21 cellular contexts compared by ENCODE assay signal in genomic region chr3:64983583-64984359, GRCh38.
"Had no signal": no experiment of that assay in that cellular context is flagged by ENCODE, and none has a peak within 500 bp of the region (broad histone marks: within the 10 kb centered on the region; RNA-seq: fewer than 3 reads in every experiment).

No MANE protein-coding gene starts in this region.

- H3K27me3 Mint-ChIP-seq: activated CD4-positive, alpha-beta memory T cell treated with anti-CD3 and anti-CD28 coated beads for 36 hours; activated CD4-positive, alpha-beta T cell treated with anti-CD3 and anti-CD28 coated beads, Interleukin-2, amount 10 ng/mL, durations not matched to agents 24 days and 14 days; activated naive CD4-positive, alpha-beta T cell treated with anti-CD3 and anti-CD28 coated beads, Interleukin-2, amount 10 ng/mL, durations not matched to agents 7 days and 5 days; activated naive CD8-positive, alpha-beta T cell treated with anti-CD3 and anti-CD28 coated beads, Interleukin-2, amount 10 ng/mL, durations not matched to agents 7 days and 5 days; activated T-cell treated with anti-CD3 and anti-CD28 coated beads, Interleukin-2, amount 50 U/mL, for 24 hours; naive B cell; progenitor cell of endocrine pancreas had no signal

- H3K27ac ChIP-seq: foreskin keratinocyte, ovary had no signal

- H3K4me1 ChIP-seq: foreskin keratinocyte had no signal

- H3K36me3 Mint-ChIP-seq: activated CD4-positive, alpha-beta memory T cell treated with anti-CD3 and anti-CD28 coated beads for 36 hours; activated naive CD4-positive, alpha-beta T cell treated with anti-CD3 and anti-CD28 coated beads, Interleukin-2, amount 10 ng/mL, durations not matched to agents 7 days and 5 days; activated naive CD8-positive, alpha-beta T cell treated with anti-CD3 and anti-CD28 coated beads, Interleukin-2, amount 10 ng/mL, durations not matched to agents 7 days and 5 days; mesothelial cell of epicardium; naive B cell had no signal

- H3K9me3 ChIP-seq: ovary had no signal

- H3K36me3 ChIP-seq: ovary had no signal

- H3K4me3 Mint-ChIP-seq: activated CD4-positive, alpha-beta memory T cell treated with anti-CD3 and anti-CD28 coated beads for 36 hours; activated CD4-positive, alpha-beta T cell treated with anti-CD3 and anti-CD28 coated beads, Interleukin-2, amount 10 ng/mL, durations not matched to agents 24 days and 14 days; activated naive CD4-positive, alpha-beta T cell treated with anti-CD3 and anti-CD28 coated beads, Interleukin-2, amount 10 ng/mL, durations not matched to agents 7 days and 5 days; activated naive CD8-positive, alpha-beta T cell treated with anti-CD3 and anti-CD28 coated beads, Interleukin-2, amount 10 ng/mL, durations not matched to agents 7 days and 5 days; activated T-cell treated with anti-CD3 and anti-CD28 coated beads, Interleukin-2, amount 50 U/mL, for 24 hours; mesothelial cell of epicardium; naive B cell; nephron progenitor cell had no signal

- H3K4me3 ChIP-seq: ovary had no signal

- H3K27me3 ChIP-seq: foreskin keratinocyte, ovary had no signal

- H3K27ac Mint-ChIP-seq: activated CD4-positive, alpha-beta memory T cell treated with anti-CD3 and anti-CD28 coated beads for 36 hours; activated CD4-positive, alpha-beta T cell treated with anti-CD3 and anti-CD28 coated beads, Interleukin-2, amount 10 ng/mL, durations not matched to agents 24 days and 14 days; activated naive CD4-positive, alpha-beta T cell treated with anti-CD3 and anti-CD28 coated beads, Interleukin-2, amount 10 ng/mL, durations not matched to agents 7 days and 5 days; activated naive CD8-positive, alpha-beta T cell treated with anti-CD3 and anti-CD28 coated beads, Interleukin-2, amount 10 ng/mL, durations not matched to agents 7 days and 5 days; activated T-cell treated with anti-CD3 and anti-CD28 coated beads, Interleukin-2, amount 50 U/mL, for 24 hours; mesothelial cell of epicardium; naive B cell; progenitor cell of endocrine pancreas had no signal

- DNase-seq: activated CD4-positive, alpha-beta memory T cell treated with anti-CD3 and anti-CD28 coated beads for 36 hours; activated CD4-positive, alpha-beta T cell treated with anti-CD3 and anti-CD28 coated beads, Interleukin-2, amount 10 ng/mL, durations not matched to agents 24 days and 14 days; activated CD4-positive, CD25-positive, alpha-beta regulatory T cell treated with anti-CD3 and anti-CD28 coated beads, Interleukin-2, amount 50 U/mL, for 72 hours; activated CD8-positive, alpha-beta memory T cell treated with anti-CD3 and anti-CD28 coated beads, Interleukin-2, amount 50 U/mL, for 48 hours; activated gamma-delta T cell; activated naive CD4-positive, alpha-beta T cell treated with anti-CD3 and anti-CD28 coated beads, Interleukin-2, amount 10 ng/mL, durations not matched to agents 7 days and 5 days; activated naive CD8-positive, alpha-beta T cell treated with anti-CD3 and anti-CD28 coated beads, Interleukin-2, amount 10 ng/mL, durations not matched to agents 7 days and 5 days; activated T-cell treated with anti-CD3 and anti-CD28 coated beads, Interleukin-2, amount 50 U/mL, for 24 hours; amniotic stem cell; central memory CD4-positive, alpha-beta T cell; foreskin keratinocyte; islet precursor cell; naive B cell; nephron progenitor cell; ovary; stimulated activated CD4-positive, alpha-beta T cell treated with anti-CD3 and anti-CD28 coated beads, Interleukin-2, amount 100 ng/mL, for 48 hours; stimulated activated naive CD4-positive, alpha-beta T cell treated with Interleukin-2 at 50 U/mL for 16 hours; T-helper 2 cell; trophoblast cell had no signal

- H3K4me1 Mint-ChIP-seq: activated CD4-positive, alpha-beta T cell treated with anti-CD3 and anti-CD28 coated beads, Interleukin-2, amount 10 ng/mL, durations not matched to agents 24 days and 14 days; activated naive CD4-positive, alpha-beta T cell treated with anti-CD3 and anti-CD28 coated beads, Interleukin-2, amount 10 ng/mL, durations not matched to agents 7 days and 5 days; activated naive CD8-positive, alpha-beta T cell treated with anti-CD3 and anti-CD28 coated beads, Interleukin-2, amount 10 ng/mL, durations not matched to agents 7 days and 5 days; mesothelial cell of epicardium; naive B cell; nephron progenitor cell had no signal

- ATAC-seq: foreskin keratinocyte had no signal
